In genomic region chr6:17159240-17159639, GRCh38 we compare ENCODE assay signal across 22 cellular contexts. TPM values are rescaled to one million over a fixed set of nuclear protein-coding genes. Genes with fewer than 3 reads are reported as not detected.
A peak's percentile ranks its signal among the peaks of the same experiment; 100 is the strongest.
DNase-seq lines count a peak whose midpoint lies in the region; ATAC-seq, FAIRE-seq and TF ChIP-seq lines count a peak whose summit lies in the region.
"Had no signal": no experiment of that assay in that cellular context is flagged by ENCODE, and none has a peak within 500 bp of the region (broad histone marks: within the 10 kb centered on the region; RNA-seq: fewer than 3 reads in every experiment).

No MANE protein-coding gene starts in this region.

- H3K27me3 ChIP-seq in pancreas, result no peaks in the 10 kb centered on the region
- H3K27me3 ChIP-seq: BLaER1 treated with 17β-estradiol and CSF1 and Interleukin-3, amounts not matched to agents 10 nM and 100 nM had no signal

- no peaks in the 10 kb centered on the region for H3K9me3 ChIP-seq in pancreas

- 9 to 18% methylated on average over 5 of the region's 5 CpGs for WGBS in pancreas, 2 donors

- POLR2A ChIA-PET in MCF 10A (lab: Yijun Ruan, JAX), result interaction anchor here (0.5 to 1.3 kb wide), 2 partner anchors 36 to 425 kb away, joined by 3 read pairs; no protein-coding TSS in a partner anchor
- POLR2A ChIA-PET in naive thymus-derived CD8-positive, alpha-beta T cell (lab: Charles Lee), result no interaction called here

- H3K27me3 Mint-ChIP-seq in MCF 10A (ENCODE audit: insufficient read depth, unreplicated experiment), result no peaks in the 10 kb centered on the region
- H3K27me3 Mint-ChIP-seq in naive thymus-derived CD8-positive, alpha-beta T cell, result peaks cover 21 to 37% (median 24%) of the 10 kb centered on the region in 5 donors

- no TSS peak for BruUV-seq in MCF 10A (replicated peaks; lab: Mats Ljungman, UMichigan)

- H3K27ac Mint-ChIP-seq in MCF 10A (ENCODE audit: low read depth, unreplicated experiment), result no peak overlapping the region
- H3K27ac Mint-ChIP-seq in naive thymus-derived CD8-positive, alpha-beta T cell, result no peak overlapping the region
- H3K27ac Mint-ChIP-seq: HFFc6 had no signal

- intact Hi-C loops in left colon (cut with DNase I, micrococcal nuclease) (loop anchor here in 1 of 2 donors (5.0 kb wide), 1 partner anchor 643 kb away; no protein-coding TSS in a partner anchor), pancreas (cut with DNase I) (loop anchor here (5.0 to 10.0 kb wide), 3 partner anchors 423 to 646 kb away; no protein-coding TSS in a partner anchor), MCF 10A (cut with micrococcal nuclease) (loop anchor here (5.0 kb wide), 1 partner anchor 658 kb away; no protein-coding TSS in a partner anchor)

- H3K27ac ChIP-seq in 22Rv1 (peak overlapping the region; percentile 46), VCaP (peak overlapping the region; percentile 40), pancreas (peak overlapping the region in 1 of 4 donors; percentile 70)
- H3K27ac ChIP-seq: BLaER1 treated with 17β-estradiol and CSF1 and Interleukin-3, amounts not matched to agents 10 nM and 100 nM had no signal

- H3K36me3 ChIP-seq in pancreas, result no peaks in the 10 kb centered on the region
- H3K36me3 ChIP-seq: BLaER1 treated with 17β-estradiol and CSF1 and Interleukin-3, amounts not matched to agents 10 nM and 100 nM had no signal

- CTCF ChIA-PET in MCF 10A (lab: Yijun Ruan, JAX), result interaction anchor here (1.6 to 7.8 kb wide), 3 partner anchors 424 to 645 kb away, joined by 7 to 113 read pairs (median 24); no protein-coding TSS in a partner anchor

- no peaks in the 10 kb centered on the region for H3K36me3 Mint-ChIP-seq in MCF 10A (ENCODE audit: insufficient read depth, unreplicated experiment)
- no peaks in the 10 kb centered on the region for H3K36me3 Mint-ChIP-seq in naive thymus-derived CD8-positive, alpha-beta T cell

- ATAC-seq in left colon, result peak; percentile 97
- peak; percentile 83 to 95 (median 90) for ATAC-seq in pancreas
- no peak for ATAC-seq in naive thymus-derived CD8-positive, alpha-beta T cell

- TF ChIP-seq CTCF in 22Rv1 (IDR thresholded peaks at IDR 0.05) (no peak), VCaP (conservative IDR thresholded peaks at IDR 0.05) (no peak), pancreas (IDR thresholded peaks at IDR 0.05) (no peak), MCF 10A (IDR thresholded peaks at IDR 0.05; ENCODE audit: unreplicated experiment) (no peak)

- no peaks in the 10 kb centered on the region for H3K4me1 Mint-ChIP-seq in MCF 10A (ENCODE audit: insufficient read depth, unreplicated experiment)
- H3K4me1 Mint-ChIP-seq in naive thymus-derived CD8-positive, alpha-beta T cell, result no peaks in the 10 kb centered on the region

- no peak overlapping the region for H3K4me3 Mint-ChIP-seq in MCF 10A (ENCODE audit: unreplicated experiment)
- no peak overlapping the region for H3K4me3 Mint-ChIP-seq in naive thymus-derived CD8-positive, alpha-beta T cell
- H3K4me3 Mint-ChIP-seq: HFFc6 had no signal

- H3K4me3 ChIP-seq in pancreas, result no peak overlapping the region
- H3K4me3 ChIP-seq: BLaER1 treated with 17β-estradiol and CSF1 and Interleukin-3, amounts not matched to agents 10 nM and 100 nM had no signal

- no peaks in the 10 kb centered on the region for H3K4me1 ChIP-seq in pancreas

- H3K9me3 Mint-ChIP-seq in MCF 10A (ENCODE audit: unreplicated experiment), result no peaks in the 10 kb centered on the region
- H3K9me3 Mint-ChIP-seq in naive thymus-derived CD8-positive, alpha-beta T cell, result peaks cover 0 to 2% (median 0%) of the 10 kb centered on the region in 9 donors
- H3K9me3 Mint-ChIP-seq: HFFc6 had no signal

- no peak for FAIRE-seq in pancreas (lab: Jason Lieb, UNC)
- FAIRE-seq: GM12892, H1 had no signal

- DNase-seq in left colon (peak; percentile 24 to 52), pancreas (peak in 3 of 6 donors; percentile 43 to 73 (median 50)), MCF 10A (ENCODE audit: unreplicated experiment) (no peak), NCI-H2081 (lab: John Stamatoyannopoulos, UW) (no peak), NCI-H187 treated with DMSO at 0.1 percent for 48 hours (lab: John Stamatoyannopoulos, UW) (no peak)
- no peak for DNase-seq in naive thymus-derived CD8-positive, alpha-beta T cell
- DNase-seq: 8988T, DMS 273 treated with DMSO at 0.1 percent for 48 hours, HFFc6, MM.1S, NCI-H1105, NCI-H187, NCI-H2171, NCI-H748 treated with DMSO at 0.1 percent for 48 hours, OCI-M1, RPMI8226 had no signal

RNA-seq across cellular contexts. Expression of gene STMND1, which starts 57.4 kb away (rescaled TPM):
- total RNA-seq in left colon (1 to 10 TPM in 1 of 2 donors, under 1 TPM in 1; 0.92 to 1.4 TPM), pancreas (1 to 10 TPM in 5 of 6 donors, under 1 TPM in 1; 0.21 to 3.8 (median 1.4) TPM), MCF 10A (2022) (not detected in 2 replicates)
- polyA plus RNA-seq in pancreas, result 1 to 10 TPM; 1.1 to 2.2 TPM
- not detected for total RNA-seq in naive thymus-derived CD8-positive, alpha-beta T cell
- not detected for polyA plus RNA-seq in naive thymus-derived CD8-positive, alpha-beta T cell
- total RNA-seq: H1, NCI-H460 had no signal
- polyA plus RNA-seq: H1 had no signal

Comparison
In these comparisons a context has a peak if more than half of its experiments do, and no peak if none do; other contexts are left out.
1. ATAC-seq: peak in left colon (single experiment) and pancreas (4 of 4); none in naive thymus-derived CD8-positive, alpha-beta T cell (0 of 2).
2. DNase-seq: peak in left colon (2 of 2); none in MCF 10A (single experiment), NCI-H2081 (0 of 2), NCI-H187 treated with DMSO at 0.1 percent for 48 hours (single experiment) and naive thymus-derived CD8-positive, alpha-beta T cell (0 of 10).